In the genomic region with DNA sequence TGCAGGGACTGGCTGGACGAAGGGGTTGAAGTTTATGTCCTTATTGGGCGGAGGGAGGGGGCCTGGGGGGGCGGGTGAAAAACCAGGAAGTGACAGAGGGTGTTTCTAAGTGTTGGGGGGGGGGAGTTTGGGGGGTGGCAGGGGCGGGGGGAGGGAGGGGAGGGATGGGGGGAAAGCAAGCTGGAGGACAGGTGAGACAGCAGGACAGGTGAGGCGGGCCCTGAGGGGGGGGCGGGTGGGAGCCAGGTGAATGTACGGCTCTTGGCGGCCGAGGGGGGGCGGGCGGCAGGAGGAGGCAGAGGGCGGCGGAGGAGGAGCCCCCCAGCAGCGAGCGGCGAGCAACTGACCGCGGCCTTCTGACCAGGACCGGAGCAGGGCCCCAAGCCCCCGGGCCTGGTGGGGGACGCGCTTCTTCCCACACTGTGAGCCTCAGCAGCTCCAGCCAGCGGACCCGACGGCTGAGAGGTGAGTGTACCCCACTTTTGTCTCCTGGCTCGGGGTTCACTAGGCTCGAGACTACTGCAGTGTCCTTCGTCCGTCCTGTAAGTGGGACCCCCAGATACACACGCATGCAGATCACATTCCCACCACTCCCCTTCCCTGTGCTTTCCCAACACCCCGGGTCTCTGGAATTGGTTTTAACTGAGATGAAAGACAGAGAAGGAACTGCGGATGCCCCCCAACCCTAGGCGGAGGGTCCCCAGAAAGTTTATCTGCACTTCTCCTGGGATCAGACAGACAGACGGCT, we compare ENCODE assay signal across 1 cellular context.
TF ChIP-seq lines count a peak whose summit lies in the region.

A gene (plus strand): TSS at position 324 of the 748 bp plus-strand sequence. CDS start 11,859 bp downstream, outside the sequence.

TF ChIP-seq in H1, 55 proteins besides CTCF, POLR2A, EP300 and RAD21:
- no peak for TF ChIP-seq EGR1 (IDR thresholded peaks at IDR 0.05; ENCODE audit: borderline replicate concordance, low read depth, low read length)
- TF ChIP-seq KDM4A (IDR thresholded peaks at IDR 0.05; ENCODE audit: low read depth, low read length, severe bottlenecking): peak; percentile 45
